Comparison of ENCODE assay signal across 1 cellular context in the genomic region with DNA sequence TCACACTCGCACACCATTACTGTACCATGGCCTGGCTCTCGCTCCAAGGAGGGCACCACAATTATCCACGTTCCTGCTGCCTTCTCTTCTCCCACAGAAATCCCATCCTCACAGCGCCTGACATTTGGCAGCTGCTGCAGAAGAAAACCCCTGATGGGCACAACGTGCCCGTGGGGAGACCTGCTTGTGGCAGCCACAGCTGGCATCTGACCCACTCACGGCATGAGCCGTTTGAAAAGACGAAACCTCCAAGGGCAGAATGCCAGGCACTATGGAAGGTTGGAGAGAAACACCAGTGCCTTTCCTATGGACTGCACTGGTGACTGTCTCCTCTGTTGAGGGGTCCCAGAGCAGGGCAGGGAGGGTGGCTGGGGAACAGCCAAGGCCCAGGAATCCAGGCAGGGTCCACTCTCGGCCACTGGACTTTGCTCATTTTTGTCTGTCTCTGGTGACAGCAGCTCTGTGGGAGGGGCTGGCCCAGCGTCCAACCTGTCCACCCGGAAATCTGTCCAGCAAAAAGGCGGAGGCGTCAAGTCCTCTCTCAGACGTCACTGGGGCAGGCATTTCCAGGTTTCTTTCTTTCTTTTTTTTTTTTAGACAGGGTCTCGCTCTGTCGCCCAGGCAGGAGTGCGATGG.
TF ChIP-seq lines count a peak whose summit lies in the region.

No MANE protein-coding gene starts in this region.

TF ChIP-seq in HepG2, 621 proteins besides CTCF, POLR2A, EP300 and RAD21 (continued from another document and continues in another):
- TF ChIP-seq, protein P1, sequence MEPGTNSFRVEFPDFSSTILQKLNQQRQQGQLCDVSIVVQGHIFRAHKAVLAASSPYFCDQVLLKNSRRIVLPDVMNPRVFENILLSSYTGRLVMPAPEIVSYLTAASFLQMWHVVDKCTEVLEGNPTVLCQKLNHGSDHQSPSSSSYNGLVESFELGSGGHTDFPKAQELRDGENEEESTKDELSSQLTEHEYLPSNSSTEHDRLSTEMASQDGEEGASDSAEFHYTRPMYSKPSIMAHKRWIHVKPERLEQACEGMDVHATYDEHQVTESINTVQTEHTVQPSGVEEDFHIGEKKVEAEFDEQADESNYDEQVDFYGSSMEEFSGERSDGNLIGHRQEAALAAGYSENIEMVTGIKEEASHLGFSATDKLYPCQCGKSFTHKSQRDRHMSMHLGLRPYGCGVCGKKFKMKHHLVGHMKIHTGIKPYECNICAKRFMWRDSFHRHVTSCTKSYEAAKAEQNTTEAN (CRISPR knock-in tag; conservative IDR thresholded peaks at IDR 0.05) = no peak
- TF ChIP-seq FOXP4 (CRISPR knock-in tag; IDR thresholded peaks at IDR 0.05) (no peak), ZNF230 (CRISPR knock-in tag; IDR thresholded peaks at IDR 0.05) (no peak), CBX5 (CRISPR knock-in tag; IDR thresholded peaks at IDR 0.05; ENCODE audit: borderline replicate concordance) (no peak), PREB (CRISPR knock-in tag; IDR thresholded peaks at IDR 0.05) (no peak), GZF1 (CRISPR knock-in tag; IDR thresholded peaks at IDR 0.05) (no peak), MAF1 (CRISPR knock-in tag; IDR thresholded peaks at IDR 0.05; ENCODE audit: borderline replicate concordance) (no peak), ZNF354B (CRISPR knock-in tag; IDR thresholded peaks at IDR 0.05) (no peak), CREM (IDR thresholded peaks at IDR 0.05) (peak; percentile 21; the same call in 1 of the 2 replicates), CREM (CRISPR knock-in tag; IDR thresholded peaks at IDR 0.05) (no peak), ZNF747 (CRISPR knock-in tag; IDR thresholded peaks at IDR 0.05; ENCODE audit: borderline replicate concordance) (no peak), ZNF382 (CRISPR knock-in tag; IDR thresholded peaks at IDR 0.05; ENCODE audit: borderline replicate concordance) (no peak), ZMYM4 (CRISPR knock-in tag; IDR thresholded peaks at IDR 0.05) (no peak), ZNF607 (CRISPR knock-in tag; IDR thresholded peaks at IDR 0.05; ENCODE audit: borderline replicate concordance) (no peak), HNF4A (CRISPR knock-in tag; IDR thresholded peaks at IDR 0.05) (peak; percentile 84), ZNF136 (CRISPR knock-in tag; IDR thresholded peaks at IDR 0.05; ENCODE audit: low read depth) (no peak), YEATS2 (CRISPR knock-in tag; IDR thresholded peaks at IDR 0.05; ENCODE audit: borderline replicate concordance) (no peak), KDM3A (CRISPR knock-in tag; IDR thresholded peaks at IDR 0.05; ENCODE audit: low read depth) (no peak), ZNF350 (CRISPR knock-in tag; IDR thresholded peaks at IDR 0.05; ENCODE audit: borderline replicate concordance, low read depth) (no peak), NFE2L1 (CRISPR knock-in tag; IDR thresholded peaks at IDR 0.05; ENCODE audit: borderline replicate concordance) (no peak), CC2D1A (CRISPR knock-in tag; IDR thresholded peaks at IDR 0.05) (no peak), ARHGAP35 (CRISPR knock-in tag; IDR thresholded peaks at IDR 0.05; ENCODE audit: borderline replicate concordance) (no peak), TERF1 (CRISPR knock-in tag; IDR thresholded peaks at IDR 0.05) (no peak), SNAPC4 (CRISPR knock-in tag; IDR thresholded peaks at IDR 0.05) (no peak), CSRNP2 (CRISPR knock-in tag; conservative IDR thresholded peaks at IDR 0.05; ENCODE audit: low read depth) (no peak), ZNF256 (CRISPR knock-in tag; conservative IDR thresholded peaks at IDR 0.05) (no peak)
- TF ChIP-seq, protein P2, sequence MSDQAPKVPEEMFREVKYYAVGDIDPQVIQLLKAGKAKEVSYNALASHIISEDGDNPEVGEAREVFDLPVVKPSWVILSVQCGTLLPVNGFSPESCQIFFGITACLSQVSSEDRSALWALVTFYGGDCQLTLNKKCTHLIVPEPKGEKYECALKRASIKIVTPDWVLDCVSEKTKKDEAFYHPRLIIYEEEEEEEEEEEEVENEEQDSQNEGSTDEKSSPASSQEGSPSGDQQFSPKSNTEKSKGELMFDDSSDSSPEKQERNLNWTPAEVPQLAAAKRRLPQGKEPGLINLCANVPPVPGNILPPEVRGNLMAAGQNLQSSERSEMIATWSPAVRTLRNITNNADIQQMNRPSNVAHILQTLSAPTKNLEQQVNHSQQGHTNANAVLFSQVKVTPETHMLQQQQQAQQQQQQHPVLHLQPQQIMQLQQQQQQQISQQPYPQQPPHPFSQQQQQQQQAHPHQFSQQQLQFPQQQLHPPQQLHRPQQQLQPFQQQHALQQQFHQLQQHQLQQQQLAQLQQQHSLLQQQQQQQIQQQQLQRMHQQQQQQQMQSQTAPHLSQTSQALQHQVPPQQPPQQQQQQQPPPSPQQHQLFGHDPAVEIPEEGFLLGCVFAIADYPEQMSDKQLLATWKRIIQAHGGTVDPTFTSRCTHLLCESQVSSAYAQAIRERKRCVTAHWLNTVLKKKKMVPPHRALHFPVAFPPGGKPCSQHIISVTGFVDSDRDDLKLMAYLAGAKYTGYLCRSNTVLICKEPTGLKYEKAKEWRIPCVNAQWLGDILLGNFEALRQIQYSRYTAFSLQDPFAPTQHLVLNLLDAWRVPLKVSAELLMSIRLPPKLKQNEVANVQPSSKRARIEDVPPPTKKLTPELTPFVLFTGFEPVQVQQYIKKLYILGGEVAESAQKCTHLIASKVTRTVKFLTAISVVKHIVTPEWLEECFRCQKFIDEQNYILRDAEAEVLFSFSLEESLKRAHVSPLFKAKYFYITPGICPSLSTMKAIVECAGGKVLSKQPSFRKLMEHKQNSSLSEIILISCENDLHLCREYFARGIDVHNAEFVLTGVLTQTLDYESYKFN (CRISPR knock-in tag; conservative IDR thresholded peaks at IDR 0.05) = peak; percentile 75
- TF ChIP-seq, protein P3, sequence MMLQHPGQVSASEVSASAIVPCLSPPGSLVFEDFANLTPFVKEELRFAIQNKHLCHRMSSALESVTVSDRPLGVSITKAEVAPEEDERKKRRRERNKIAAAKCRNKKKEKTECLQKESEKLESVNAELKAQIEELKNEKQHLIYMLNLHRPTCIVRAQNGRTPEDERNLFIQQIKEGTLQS (CRISPR knock-in tag; IDR thresholded peaks at IDR 0.05) = no peak
- TF ChIP-seq, protein P4, sequence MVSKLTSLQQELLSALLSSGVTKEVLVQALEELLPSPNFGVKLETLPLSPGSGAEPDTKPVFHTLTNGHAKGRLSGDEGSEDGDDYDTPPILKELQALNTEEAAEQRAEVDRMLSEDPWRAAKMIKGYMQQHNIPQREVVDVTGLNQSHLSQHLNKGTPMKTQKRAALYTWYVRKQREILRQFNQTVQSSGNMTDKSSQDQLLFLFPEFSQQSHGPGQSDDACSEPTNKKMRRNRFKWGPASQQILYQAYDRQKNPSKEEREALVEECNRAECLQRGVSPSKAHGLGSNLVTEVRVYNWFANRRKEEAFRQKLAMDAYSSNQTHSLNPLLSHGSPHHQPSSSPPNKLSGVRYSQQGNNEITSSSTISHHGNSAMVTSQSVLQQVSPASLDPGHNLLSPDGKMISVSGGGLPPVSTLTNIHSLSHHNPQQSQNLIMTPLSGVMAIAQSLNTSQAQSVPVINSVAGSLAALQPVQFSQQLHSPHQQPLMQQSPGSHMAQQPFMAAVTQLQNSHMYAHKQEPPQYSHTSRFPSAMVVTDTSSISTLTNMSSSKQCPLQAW (CRISPR knock-in tag; IDR thresholded peaks at IDR 0.05) = 0 out of 2 replicates have a peak, but pooled peaks have one; percentile 26
- TF ChIP-seq, protein P5, sequence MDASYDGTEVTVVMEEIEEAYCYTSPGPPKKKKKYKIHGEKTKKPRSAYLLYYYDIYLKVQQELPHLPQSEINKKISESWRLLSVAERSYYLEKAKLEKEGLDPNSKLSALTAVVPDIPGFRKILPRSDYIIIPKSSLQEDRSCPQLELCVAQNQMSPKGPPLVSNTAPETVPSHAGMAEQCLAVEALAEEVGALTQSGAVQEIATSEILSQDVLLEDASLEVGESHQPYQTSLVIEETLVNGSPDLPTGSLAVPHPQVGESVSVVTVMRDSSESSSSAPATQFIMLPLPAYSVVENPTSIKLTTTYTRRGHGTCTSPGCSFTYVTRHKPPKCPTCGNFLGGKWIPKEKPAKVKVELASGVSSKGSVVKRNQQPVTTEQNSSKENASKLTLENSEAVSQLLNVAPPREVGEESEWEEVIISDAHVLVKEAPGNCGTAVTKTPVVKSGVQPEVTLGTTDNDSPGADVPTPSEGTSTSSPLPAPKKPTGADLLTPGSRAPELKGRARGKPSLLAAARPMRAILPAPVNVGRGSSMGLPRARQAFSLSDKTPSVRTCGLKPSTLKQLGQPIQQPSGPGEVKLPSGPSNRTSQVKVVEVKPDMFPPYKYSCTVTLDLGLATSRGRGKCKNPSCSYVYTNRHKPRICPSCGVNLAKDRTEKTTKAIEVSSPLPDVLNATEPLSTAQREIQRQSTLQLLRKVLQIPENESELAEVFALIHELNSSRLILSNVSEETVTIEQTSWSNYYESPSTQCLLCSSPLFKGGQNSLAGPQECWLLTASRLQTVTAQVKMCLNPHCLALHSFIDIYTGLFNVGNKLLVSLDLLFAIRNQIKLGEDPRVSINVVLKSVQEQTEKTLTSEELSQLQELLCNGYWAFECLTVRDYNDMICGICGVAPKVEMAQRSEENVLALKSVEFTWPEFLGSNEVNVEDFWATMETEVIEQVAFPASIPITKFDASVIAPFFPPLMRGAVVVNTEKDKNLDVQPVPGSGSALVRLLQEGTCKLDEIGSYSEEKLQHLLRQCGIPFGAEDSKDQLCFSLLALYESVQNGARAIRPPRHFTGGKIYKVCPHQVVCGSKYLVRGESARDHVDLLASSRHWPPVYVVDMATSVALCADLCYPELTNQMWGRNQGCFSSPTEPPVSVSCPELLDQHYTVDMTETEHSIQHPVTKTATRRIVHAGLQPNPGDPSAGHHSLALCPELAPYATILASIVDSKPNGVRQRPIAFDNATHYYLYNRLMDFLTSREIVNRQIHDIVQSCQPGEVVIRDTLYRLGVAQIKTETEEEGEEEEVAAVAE (CRISPR knock-in tag; IDR thresholded peaks at IDR 0.05; ENCODE audit: borderline replicate concordance) = no peak
